1 cellular context compared by ENCODE assay signal in the genomic region with DNA sequence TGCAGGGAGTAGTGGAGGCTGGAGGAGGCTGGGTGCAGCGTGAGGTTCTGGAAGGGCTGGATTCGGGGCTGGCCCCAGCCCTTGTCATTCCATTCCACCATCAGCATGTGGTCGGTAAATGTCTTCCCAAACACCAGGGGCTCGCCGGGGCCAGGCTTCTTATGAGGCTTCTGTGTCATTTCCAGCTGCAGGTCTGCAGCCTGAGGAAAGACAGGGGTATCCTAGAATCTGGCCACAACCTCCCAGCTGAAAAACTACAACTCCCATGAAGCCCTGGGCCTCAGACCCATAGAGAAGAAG.
TF ChIP-seq lines count a peak whose summit lies in the region.

No MANE protein-coding gene starts in this region.

TF ChIP-seq in GM12878, 131 proteins besides CTCF, POLR2A, EP300 and RAD21:
- TF ChIP-seq RELA (IDR thresholded peaks at IDR 0.05; ENCODE audit: borderline replicate concordance, partially characterized antibody) (no peak), YY1 (IDR thresholded peaks at IDR 0.05; ENCODE audit: low read depth, low read length) (peak; percentile 54; the same call in 1 of the 2 replicates), HCFC1 (IDR thresholded peaks at IDR 0.05; ENCODE audit: low read length) (peak; percentile 97), HDAC6 (IDR thresholded peaks at IDR 0.05; ENCODE audit: unreplicated experiment) (no peak), TARDBP (IDR thresholded peaks at IDR 0.05; ENCODE audit: borderline replicate concordance) (peak; percentile 86; the same call in 1 of the 2 replicates), IKZF1 (conservative IDR thresholded peaks at IDR 0.05) (peak; percentile 52; the same call in 1 of the 2 replicates), ZZZ3 (IDR thresholded peaks at IDR 0.05; ENCODE audit: control insufficient read depth, insufficient read length, low read depth) (no peak), SIX5 (IDR thresholded peaks at IDR 0.05; ENCODE audit: low read depth, low read length, severe bottlenecking) (peak; percentile 97), CREM (IDR thresholded peaks at IDR 0.05; ENCODE audit: low read depth) (peak; percentile 55; the same call in 1 of the 2 replicates)
- TF ChIP-seq, protein P1, sequence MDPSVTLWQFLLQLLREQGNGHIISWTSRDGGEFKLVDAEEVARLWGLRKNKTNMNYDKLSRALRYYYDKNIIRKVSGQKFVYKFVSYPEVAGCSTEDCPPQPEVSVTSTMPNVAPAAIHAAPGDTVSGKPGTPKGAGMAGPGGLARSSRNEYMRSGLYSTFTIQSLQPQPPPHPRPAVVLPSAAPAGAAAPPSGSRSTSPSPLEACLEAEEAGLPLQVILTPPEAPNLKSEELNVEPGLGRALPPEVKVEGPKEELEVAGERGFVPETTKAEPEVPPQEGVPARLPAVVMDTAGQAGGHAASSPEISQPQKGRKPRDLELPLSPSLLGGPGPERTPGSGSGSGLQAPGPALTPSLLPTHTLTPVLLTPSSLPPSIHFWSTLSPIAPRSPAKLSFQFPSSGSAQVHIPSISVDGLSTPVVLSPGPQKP (IDR thresholded peaks at IDR 0.05; ENCODE audit: low read depth, low read length), result no peak
- TF ChIP-seq, protein P2, sequence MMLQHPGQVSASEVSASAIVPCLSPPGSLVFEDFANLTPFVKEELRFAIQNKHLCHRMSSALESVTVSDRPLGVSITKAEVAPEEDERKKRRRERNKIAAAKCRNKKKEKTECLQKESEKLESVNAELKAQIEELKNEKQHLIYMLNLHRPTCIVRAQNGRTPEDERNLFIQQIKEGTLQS (IDR thresholded peaks at IDR 0.05; ENCODE audit: borderline replicate concordance, extremely low read depth, low read depth, low read length), result peak; percentile 58; the same call in 1 of the 2 replicates
